17 cellular contexts compared by ENCODE assay signal in genomic region chr1:228727682-228728171, GRCh38.
"Had no signal": no experiment of that assay in that cellular context is flagged by ENCODE, and none has a peak within 500 bp of the region (broad histone marks: within the 10 kb centered on the region; RNA-seq: fewer than 3 reads in every experiment).

No MANE protein-coding gene starts in this region.

- H3K27ac ChIP-seq: cardiac muscle cell, dorsolateral prefrontal cortex, gastroesophageal sphincter, heart right ventricle, tibial artery, vagina had no signal

- H3K36me3 Mint-ChIP-seq: activated naive CD4-positive, alpha-beta T cell treated with anti-CD3 and anti-CD28 coated beads, Interleukin-2, amount 50 U/mL, for 24 hours had no signal

- ATAC-seq: activated T-cell treated with anti-CD3 and anti-CD28 coated beads, Interleukin-2, amount 50 U/mL, for 72 hours; gastroesophageal sphincter; stimulated activated naive CD8-positive, alpha-beta T cell treated with anti-CD3 and anti-CD28 coated beads, Interleukin-15, Interleukin-2, amounts not matched to agents 100 U/mL and 50 U/mL, for 24 hours had no signal

- H3K9me3 Mint-ChIP-seq: activated naive CD4-positive, alpha-beta T cell treated with anti-CD3 and anti-CD28 coated beads, Interleukin-2, amount 50 U/mL, for 24 hours; activated T-cell treated with anti-CD3 and anti-CD28 coated beads, Interleukin-2, amount 50 U/mL, for 72 hours; nephron had no signal

- H3K4me1 ChIP-seq: gastroesophageal sphincter, heart right ventricle, tibial artery, vagina had no signal

- DNase-seq: activated CD4-positive, CD25-positive, alpha-beta regulatory T cell treated with anti-CD3 and anti-CD28 coated beads, Interleukin-2, amount 50 U/mL, for 72 hours; activated effector memory CD4-positive, alpha-beta T cell treated with anti-CD3 and anti-CD28 coated beads, Interleukin-2, amount 50 U/mL, for 16 hours; activated T-cell treated with anti-CD3 and anti-CD28 coated beads, Interleukin-2, amount 50 U/mL, for 72 hours; dorsolateral prefrontal cortex; heart right ventricle; posterior cingulate gyrus; retina; stimulated activated CD4-positive, alpha-beta T cell treated with anti-CD3 and anti-CD28 coated beads, Interleukin-2, amount 100 ng/mL, for 24 hours; stimulated activated naive CD8-positive, alpha-beta T cell treated with anti-CD3 and anti-CD28 coated beads, Interleukin-15, Interleukin-2, amounts not matched to agents 100 U/mL and 50 U/mL, for 24 hours; substantia nigra; T1000; tibial artery had no signal

- H3K27ac Mint-ChIP-seq: activated naive CD4-positive, alpha-beta T cell treated with anti-CD3 and anti-CD28 coated beads, Interleukin-2, amount 50 U/mL, for 24 hours; activated T-cell treated with anti-CD3 and anti-CD28 coated beads, Interleukin-2, amount 50 U/mL, for 72 hours had no signal

- H3K27me3 ChIP-seq: gastroesophageal sphincter, tibial artery, vagina had no signal

- H3K4me1 Mint-ChIP-seq: activated naive CD4-positive, alpha-beta T cell treated with anti-CD3 and anti-CD28 coated beads, Interleukin-2, amount 50 U/mL, for 24 hours had no signal

- H3K4me3 Mint-ChIP-seq: activated naive CD4-positive, alpha-beta T cell treated with anti-CD3 and anti-CD28 coated beads, Interleukin-2, amount 50 U/mL, for 24 hours; activated T-cell treated with anti-CD3 and anti-CD28 coated beads, Interleukin-2, amount 50 U/mL, for 72 hours; nephron had no signal

- H3K36me3 ChIP-seq: cardiac muscle cell, gastroesophageal sphincter, heart right ventricle, tibial artery, vagina had no signal

- H3K9me3 ChIP-seq: gastroesophageal sphincter, heart right ventricle, tibial artery, vagina had no signal

- H3K4me3 ChIP-seq: cardiac muscle cell, dorsolateral prefrontal cortex, gastroesophageal sphincter, heart right ventricle, tibial artery, vagina had no signal
